ENCODE assay signal across 1 cellular context in genomic region chr6:65776332-65776731, GRCh38.
TF ChIP-seq lines count a peak whose summit lies in the region.

No MANE protein-coding gene starts in this region.

TF ChIP-seq in WTC11, 78 proteins besides CTCF, POLR2A, EP300 and RAD21 (continued from another document):
- TF ChIP-seq MLX (CRISPR knock-in tag; IDR thresholded peaks at IDR 0.05): no peak
- no peak for TF ChIP-seq ZNF512 (CRISPR knock-in tag; IDR thresholded peaks at IDR 0.05; ENCODE audit: borderline replicate concordance)
- TF ChIP-seq FOXP4 (CRISPR knock-in tag; IDR thresholded peaks at IDR 0.05): no peak
- no peak for TF ChIP-seq GRHL2 (CRISPR knock-in tag; IDR thresholded peaks at IDR 0.05; ENCODE audit: insufficient replicate concordance, severe bottlenecking)
- TF ChIP-seq OVOL2 (CRISPR knock-in tag; IDR thresholded peaks at IDR 0.05; ENCODE audit: borderline replicate concordance): no peak
